10 cellular contexts compared by ENCODE assay signal in genomic region chr19:30691767-30692516, GRCh38.
DNase-seq lines count a peak whose midpoint lies in the region; ATAC-seq and TF ChIP-seq lines count a peak whose summit lies in the region.
"Had no signal": no experiment of that assay in that cellular context is flagged by ENCODE, and none has a peak within 500 bp of the region (broad histone marks: within the 10 kb centered on the region; RNA-seq: fewer than 3 reads in every experiment).

No MANE protein-coding gene starts in this region.

- H3K27me3 Mint-ChIP-seq in brain: peaks cover 7% of the 10 kb centered on the region

- H3K27me3 ChIP-seq in lower lobe of right lung (ENCODE audit: low read depth): peaks cover 6% of the 10 kb centered on the region
- peaks cover 52% of the 10 kb centered on the region for H3K27me3 ChIP-seq in skeletal muscle satellite cell (ENCODE audit: control insufficient read depth, insufficient read depth, low read length)

- H3K36me3 Mint-ChIP-seq in brain: no peaks in the 10 kb centered on the region

- no peaks in the 10 kb centered on the region for H3K9me3 ChIP-seq in lower lobe of right lung
- no peaks in the 10 kb centered on the region for H3K9me3 ChIP-seq in skeletal muscle satellite cell (replicated peaks; ENCODE audit: low read length)
- H3K9me3 ChIP-seq: right lobe of liver had no signal

- DNase-seq in G401 (ENCODE audit: low spot score) (peak; percentile 90), lower lobe of right lung (no peak), NCI-H128 (lab: John Stamatoyannopoulos, UW; ENCODE audit: unreplicated experiment) (no peak), NCI-H1048 (lab: John Stamatoyannopoulos, UW) (no peak), NCI-H510A (lab: John Stamatoyannopoulos, UW) (no peak)
- DNase-seq: left cardiac atrium, right lobe of liver had no signal

- peak overlapping the region; percentile 71 for H3K4me2 ChIP-seq in skeletal muscle satellite cell (ENCODE audit: low read length)

- H3K27ac Mint-ChIP-seq in brain: peak overlapping the region; percentile 93 to 98 (median 95)

- peaks cover 0 to 2% (median 0%) of the 10 kb centered on the region in 5 experiments for H3K9me3 Mint-ChIP-seq in brain

- ATAC-seq in lower lobe of right lung (no peak), HG02970 (IDR thresholded peaks at IDR 0.05; ENCODE audit: low FRiP score, unreplicated experiment) (no peak)
- ATAC-seq: right lobe of liver had no signal

- H3K4me3 Mint-ChIP-seq in brain: peak overlapping the region; percentile 62 to 71 (median 69)

- TF ChIP-seq CTCF in brain (conservative IDR thresholded peaks at IDR 0.05) (peak in 1 of 2 experiments; percentile 24), lower lobe of right lung (IDR thresholded peaks at IDR 0.05) (no peak)

- H3K4me1 ChIP-seq in lower lobe of right lung (peaks cover 12% of the 10 kb centered on the region), skeletal muscle satellite cell (ENCODE audit: control insufficient read depth, insufficient read depth, low read length) (no peaks in the 10 kb centered on the region)
- H3K4me1 ChIP-seq: right lobe of liver had no signal

- in situ Hi-C loops in G401 (cut with HindIII; ENCODE audit: low sequenced_read_pairs): no loop called here

- H3K4me3 ChIP-seq in lower lobe of right lung (peak overlapping the region; percentile 4), skeletal muscle satellite cell (ENCODE audit: low read length) (peak overlapping the region; percentile 22)
- H3K4me3 ChIP-seq: right lobe of liver had no signal

- H3K9ac ChIP-seq in skeletal muscle satellite cell (ENCODE audit: low read depth, low read length): peak overlapping the region; percentile 20

- intact Hi-C loops in lower lobe of right lung (cut with DNase I): loop anchor here (5.0 kb wide), 1 partner anchor 1535 kb away; no protein-coding TSS in a partner anchor

- H3K27ac ChIP-seq in lower lobe of right lung: no peak overlapping the region
- H3K27ac ChIP-seq: right lobe of liver had no signal

- peaks cover 90% of the 10 kb centered on the region for H3K4me1 Mint-ChIP-seq in brain

- no peaks in the 10 kb centered on the region for H3K36me3 ChIP-seq in lower lobe of right lung
- H3K36me3 ChIP-seq in skeletal muscle satellite cell (ENCODE audit: insufficient read depth, low read length): no peaks in the 10 kb centered on the region
- H3K36me3 ChIP-seq: right lobe of liver had no signal
